11 cellular contexts compared by ENCODE assay signal in the genomic region with DNA sequence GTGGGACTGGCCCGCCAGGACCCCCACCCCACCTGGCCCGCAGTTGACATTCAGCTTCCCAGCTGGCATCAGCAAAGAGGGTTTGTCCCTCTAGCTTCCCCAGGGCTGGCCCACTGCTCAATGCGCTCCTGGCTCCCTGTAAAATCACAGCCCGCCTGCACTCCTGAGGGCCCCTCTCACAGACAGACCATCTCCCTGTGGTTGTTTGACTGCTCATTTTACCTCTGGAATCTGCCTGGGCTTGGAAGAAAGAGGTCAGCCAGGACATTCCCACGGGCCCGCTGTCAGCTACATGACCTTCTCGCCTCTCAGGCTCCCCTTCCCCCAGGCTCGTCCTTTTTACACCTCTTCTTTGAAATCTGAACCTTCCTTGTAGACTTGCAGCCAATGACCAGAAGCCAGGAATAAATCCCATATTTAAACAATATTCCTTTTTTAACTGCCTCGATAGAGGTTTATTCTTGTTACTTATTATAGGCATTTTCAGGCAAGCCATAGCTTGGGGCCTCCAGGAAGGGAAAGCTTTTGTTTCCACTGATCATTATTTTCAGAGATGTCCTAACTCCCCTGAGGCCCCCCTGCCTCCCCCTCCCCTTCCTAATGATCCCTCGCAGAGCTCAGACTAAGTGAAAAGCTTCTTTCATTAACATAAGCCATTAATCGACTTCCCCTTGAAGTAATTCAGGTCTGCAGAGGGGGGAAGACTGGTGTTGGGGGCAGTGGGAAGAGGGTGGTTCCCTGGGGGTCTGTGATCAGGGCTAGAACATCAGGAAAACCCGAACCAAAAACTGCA.
DNase-seq lines count a peak whose midpoint lies in the region; TF ChIP-seq lines count a peak whose summit lies in the region.
"Had no signal": no experiment of that assay in that cellular context is flagged by ENCODE, and none has a peak within 500 bp of the region (broad histone marks: within the 10 kb centered on the region; RNA-seq: fewer than 3 reads in every experiment).

No MANE protein-coding gene starts in this region.

- peaks cover 68% of the 10 kb centered on the region for H3K4me1 Mint-ChIP-seq in T-helper 1 cell treated with Interleukin-12 subunit alpha and Interleukin-12 subunit beta and Interleukin-4 antibody, amounts not matched to agents 30 μg/mL and 1 μg/mL, for 36 hours (ENCODE audit: low read depth)

- peaks cover 18% of the 10 kb centered on the region for H3K36me3 Mint-ChIP-seq in T-helper 1 cell treated with Interleukin-12 subunit alpha and Interleukin-12 subunit beta and Interleukin-4 antibody, amounts not matched to agents 30 μg/mL and 1 μg/mL, for 36 hours (ENCODE audit: low read depth)

- no peak for TF ChIP-seq POLR2A in spleen (IDR thresholded peaks at IDR 0.05)
- no peak for TF ChIP-seq POLR2A in prostate gland (IDR thresholded peaks at IDR 0.05)

- intact Hi-C loops in spleen (cut with DNase I; ENCODE audit: low total_unique reads), result no loop called here
- intact Hi-C loops in prostate gland (cut with DNase I), result no loop called here

- WGBS in spleen, 5 donors, result 63 to 71% (median 65%) methylated on average over 12 of the region's 12 CpGs
- 28% methylated on average over 12 of the region's 12 CpGs for WGBS in prostate gland

- H3K27me3 Mint-ChIP-seq in T-helper 1 cell treated with Interleukin-12 subunit alpha and Interleukin-12 subunit beta and Interleukin-4 antibody, amounts not matched to agents 30 μg/mL and 1 μg/mL, for 36 hours (ENCODE audit: low read depth), result no peaks in the 10 kb centered on the region

- peaks cover 9 to 44% (median 34%) of the 10 kb centered on the region in 6 donors for H3K4me1 ChIP-seq in spleen
- H3K4me1 ChIP-seq in prostate gland (replicated peaks), result peaks cover 12% of the 10 kb centered on the region
- H3K4me1 ChIP-seq: A549 had no signal

- no peak overlapping the region for H3K4me3 ChIP-seq in spleen
- H3K4me3 ChIP-seq in foreskin fibroblast (ENCODE audit: low read depth in 1 of 2, low read length in 2 of 2), result no peak overlapping the region
- H3K4me3 ChIP-seq in prostate gland, result no peak overlapping the region
- H3K4me3 ChIP-seq: A549 had no signal

- peaks cover 0 to 13% (median 6%) of the 10 kb centered on the region in 8 donors for H3K9me3 ChIP-seq in spleen
- no peaks in the 10 kb centered on the region for H3K9me3 ChIP-seq in prostate gland

- peak overlapping the region; percentile 94 for H3K27ac Mint-ChIP-seq in T-helper 1 cell treated with Interleukin-12 subunit alpha and Interleukin-12 subunit beta and Interleukin-4 antibody, amounts not matched to agents 30 μg/mL and 1 μg/mL, for 36 hours

- DNase-seq in T-helper 1 cell, result no peak
- peak; percentile 47 for DNase-seq in iPS-NIHi11 (ENCODE audit: low spot score)
- DNase-seq in spleen, result peak; percentile 76
- no peak for DNase-seq in foreskin fibroblast
- no peak for DNase-seq in prostate gland (ENCODE audit: low spot score)
- no peak for DNase-seq in GM19240 (ENCODE audit: insufficient read length, low spot score)
- DNase-seq: GDM1, GOT3 had no signal

- H3K36me3 ChIP-seq in spleen (no peaks in the 10 kb centered on the region), prostate gland (no peaks in the 10 kb centered on the region)

- peak overlapping the region; percentile 63 for H3K4me3 Mint-ChIP-seq in T-helper 1 cell treated with Interleukin-12 subunit alpha and Interleukin-12 subunit beta and Interleukin-4 antibody, amounts not matched to agents 30 μg/mL and 1 μg/mL, for 36 hours

- H3K27ac ChIP-seq in VCaP (peak overlapping the region; percentile 52), spleen (peak overlapping the region; percentile 14 to 90 (median 67)), prostate gland (no peak overlapping the region)
- H3K27ac ChIP-seq: A549 had no signal

- TF ChIP-seq CTCF in VCaP (conservative IDR thresholded peaks at IDR 0.05), result no peak
- no peak for TF ChIP-seq CTCF in spleen (IDR thresholded peaks at IDR 0.05 in 8 of 11, conservative IDR thresholded peaks at IDR 0.05 in 3 of 11)
- no peak for TF ChIP-seq CTCF in foreskin fibroblast (IDR thresholded peaks at IDR 0.05; ENCODE audit: low read depth, low read length)
- no peak for TF ChIP-seq CTCF in prostate gland (IDR thresholded peaks at IDR 0.05)

- peaks cover 19% of the 10 kb centered on the region for H3K9me3 Mint-ChIP-seq in T-helper 1 cell treated with Interleukin-12 subunit alpha and Interleukin-12 subunit beta and Interleukin-4 antibody, amounts not matched to agents 30 μg/mL and 1 μg/mL, for 36 hours

- no peaks in the 10 kb centered on the region for H3K27me3 ChIP-seq in spleen (replicated peaks in 1 of 7)
- H3K27me3 ChIP-seq in prostate gland (replicated peaks; ENCODE audit: insufficient read depth), result no peaks in the 10 kb centered on the region

Comparison
In these comparisons a context has a peak if more than half of its experiments do, and no peak if none do; other contexts are left out.
1. DNase-seq: peak in iPS-NIHi11 (single experiment) and spleen (single experiment); none in T-helper 1 cell (0 of 5), foreskin fibroblast (0 of 2), prostate gland (single experiment) and GM19240 (single experiment).
2. H3K27ac ChIP-seq: peak in VCaP (single experiment) and spleen (8 of 8); none in prostate gland (0 of 2).